20 cellular contexts compared by ENCODE assay signal in the genomic region with DNA sequence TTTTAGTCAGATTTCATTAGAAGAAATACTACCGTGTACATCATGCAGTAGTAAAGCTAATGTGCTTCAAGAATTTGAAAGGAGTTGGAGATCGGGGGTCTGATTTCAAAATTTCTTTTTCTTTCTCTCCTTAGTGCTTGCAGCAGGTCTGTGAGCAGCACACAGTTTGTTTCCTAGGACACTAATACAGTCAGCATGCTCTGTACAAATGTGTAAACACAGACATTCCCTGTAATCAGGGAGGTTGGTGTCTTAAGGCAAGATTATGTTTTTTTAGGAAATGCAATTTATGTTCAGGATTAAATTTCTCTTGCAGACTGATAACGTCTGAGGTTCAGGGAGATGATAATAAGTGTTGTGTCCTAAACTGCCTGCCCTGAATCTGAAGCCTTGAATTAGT.
"Had no signal": no experiment of that assay in that cellular context is flagged by ENCODE, and none has a peak within 500 bp of the region (broad histone marks: within the 10 kb centered on the region; RNA-seq: fewer than 3 reads in every experiment).

No MANE protein-coding gene starts in this region.

- H3K9me3 ChIP-seq: colonic mucosa, right atrium auricular region, sigmoid colon, stomach, thoracic aorta, transverse colon had no signal

- H3K27me3 ChIP-seq: colonic mucosa, right atrium auricular region, sigmoid colon had no signal

- H3K27ac Mint-ChIP-seq: endodermal cell; naive thymus-derived CD4-positive, alpha-beta T cell had no signal

- H3K4me3 ChIP-seq: colonic mucosa, right atrium auricular region, sigmoid colon, skin epidermis, stomach, thoracic aorta, transverse colon had no signal

- DNase-seq: colonic mucosa; effector CD4-positive, alpha-beta T cell; endodermal cell; erythroblast; foreskin melanocyte; head of caudate nucleus; hippocampal formation; mammary epithelial cell; naive thymus-derived CD4-positive, alpha-beta T cell; posterior cingulate gyrus; sigmoid colon; stimulated activated CD4-positive, alpha-beta T cell treated with anti-CD3 and anti-CD28 coated beads, Interleukin-12 subunit alpha, Interleukin-12 subunit beta, amount 100 ng/mL, for 4 hours; stimulated activated naive CD4-positive, alpha-beta T cell; stomach; substantia nigra; transverse colon had no signal

- H3K4me3 Mint-ChIP-seq: endodermal cell; naive thymus-derived CD4-positive, alpha-beta T cell had no signal

- H3K36me3 ChIP-seq: colonic mucosa, right atrium auricular region, sigmoid colon, stomach, thoracic aorta, transverse colon had no signal

- H3K36me3 Mint-ChIP-seq: naive thymus-derived CD4-positive, alpha-beta T cell had no signal

- H3K27ac ChIP-seq: colonic mucosa, right atrium auricular region, sigmoid colon, skin epidermis, stomach, thoracic aorta, transverse colon had no signal

- H3K9me3 Mint-ChIP-seq: endodermal cell; naive thymus-derived CD4-positive, alpha-beta T cell had no signal

- H3K4me1 ChIP-seq: colonic mucosa, right atrium auricular region, sigmoid colon, stomach had no signal

- H3K4me1 Mint-ChIP-seq: naive thymus-derived CD4-positive, alpha-beta T cell had no signal

- ATAC-seq: left lobe of liver; naive thymus-derived CD4-positive, alpha-beta T cell had no signal
